In the genomic region with DNA sequence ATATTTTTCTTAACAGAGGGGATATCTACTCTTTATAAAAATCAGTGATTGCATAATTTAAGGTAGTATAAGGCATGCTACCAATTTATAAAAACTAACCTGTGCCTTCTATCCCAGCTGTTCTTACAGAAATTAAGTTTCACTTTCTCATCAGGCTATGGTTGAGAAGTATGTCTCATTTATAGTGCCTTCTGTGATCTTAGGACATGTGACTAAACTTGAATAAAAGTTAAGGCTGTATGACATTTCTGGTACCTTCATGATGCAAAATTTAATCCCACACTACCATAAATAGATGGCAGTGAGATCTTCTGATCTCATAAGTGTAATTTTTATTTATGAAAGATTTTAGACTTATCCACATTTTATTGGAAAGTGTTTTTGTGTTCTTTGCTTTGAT, we compare ENCODE assay signal across 9 cellular contexts. TPM values are rescaled to one million over a fixed set of nuclear protein-coding genes. Genes with fewer than 3 reads are reported as not detected.
DNase-seq lines count a peak whose midpoint lies in the region; ATAC-seq lines count a peak whose summit lies in the region.
"Had no signal": no experiment of that assay in that cellular context is flagged by ENCODE, and none has a peak within 500 bp of the region (broad histone marks: within the 10 kb centered on the region; RNA-seq: fewer than 3 reads in every experiment).

No MANE protein-coding gene starts in this region.

- H3K36me3 ChIP-seq in GM23248 (ENCODE audit: low read depth): peaks cover 52% of the 10 kb centered on the region
- H3K36me3 ChIP-seq in naive thymus-derived CD4-positive, alpha-beta T cell (ENCODE audit: control insufficient read depth in 2 of 3, insufficient read depth in 3 of 3, low read length in 3 of 3): no peaks in the 10 kb centered on the region

- H3K4me3 ChIP-seq in GM23248: peak overlapping the region; percentile 39
- H3K4me3 ChIP-seq in naive thymus-derived CD4-positive, alpha-beta T cell (ENCODE audit: low read length): no peak overlapping the region
- H3K4me3 ChIP-seq: lung had no signal

- H3K9ac ChIP-seq in GM23248: peak overlapping the region; percentile 98

- ATAC-seq in GM18867 (IDR thresholded peaks at IDR 0.05; ENCODE audit: unreplicated experiment) (peak; percentile 32), HG03442 (IDR thresholded peaks at IDR 0.05; ENCODE audit: unreplicated experiment) (no peak), HG03520 (IDR thresholded peaks at IDR 0.05; ENCODE audit: unreplicated experiment) (no peak), GM21825 (IDR thresholded peaks at IDR 0.05; ENCODE audit: unreplicated experiment) (no peak)
- ATAC-seq in naive thymus-derived CD4-positive, alpha-beta T cell: peak; percentile 64

- peaks cover 100% of the 10 kb centered on the region for H3K79me2 ChIP-seq in GM23248 (ENCODE audit: insufficient read depth)

- no peaks in the 10 kb centered on the region for H3K27me3 ChIP-seq in GM23248 (replicated peaks; ENCODE audit: insufficient read depth)
- H3K27me3 ChIP-seq in naive thymus-derived CD4-positive, alpha-beta T cell (ENCODE audit: control insufficient read depth in 2 of 2, insufficient read depth in 2 of 2, low read length in 2 of 2): no peaks in the 10 kb centered on the region

- H3K9me3 ChIP-seq in GM23248 (ENCODE audit: low read depth): no peaks in the 10 kb centered on the region
- H3K9me3 ChIP-seq in naive thymus-derived CD4-positive, alpha-beta T cell (ENCODE audit: control insufficient read depth in 2 of 3, low read length in 3 of 3): no peaks in the 10 kb centered on the region

- peak overlapping the region; percentile 42 for H3K4me3 Mint-ChIP-seq in T-helper 2 cell treated with Interferon-gamma antibody and Interleukin-4, amounts not matched to agents 5 μg/mL and 100 μg/mL, for 36 hours
- H3K4me3 Mint-ChIP-seq in naive thymus-derived CD4-positive, alpha-beta T cell: peak overlapping the region in 5 of 10 donors; percentile 9 to 73 (median 46)

- peaks cover 100% of the 10 kb centered on the region for H3K4me1 ChIP-seq in GM23248 (ENCODE audit: insufficient read depth)
- peaks cover 16 to 43% of the 10 kb centered on the region in 2 donors for H3K4me1 ChIP-seq in naive thymus-derived CD4-positive, alpha-beta T cell (ENCODE audit: control insufficient read depth in 2 of 2, insufficient read depth in 2 of 2, low read length in 2 of 2)

- no peaks in the 10 kb centered on the region for H3K9me2 ChIP-seq in GM23248 (ENCODE audit: insufficient read depth)

- H3K4me2 ChIP-seq in GM23248 (ENCODE audit: unreplicated experiment): peak overlapping the region; percentile 85

- peaks cover 55% of the 10 kb centered on the region for H3K36me3 Mint-ChIP-seq in T-helper 2 cell treated with Interferon-gamma antibody and Interleukin-4, amounts not matched to agents 5 μg/mL and 100 μg/mL, for 36 hours (ENCODE audit: low read depth)
- H3K36me3 Mint-ChIP-seq in naive thymus-derived CD4-positive, alpha-beta T cell: peaks cover 0 to 35% (median 0%) of the 10 kb centered on the region in 5 donors

- in situ Hi-C loops in GM23248 (cut with MboI): loop anchor here (10.0 kb wide), 1 partner anchor 398 kb away; no protein-coding TSS in a partner anchor

- peaks cover 64% of the 10 kb centered on the region for H3K4me1 Mint-ChIP-seq in T-helper 2 cell treated with Interferon-gamma antibody and Interleukin-4, amounts not matched to agents 5 μg/mL and 100 μg/mL, for 36 hours (ENCODE audit: low read depth)
- H3K4me1 Mint-ChIP-seq in naive thymus-derived CD4-positive, alpha-beta T cell: peaks cover 48 to 85% (median 82%) of the 10 kb centered on the region in 7 donors

- H3K9me3 Mint-ChIP-seq in T-helper 2 cell treated with Interferon-gamma antibody and Interleukin-4, amounts not matched to agents 5 μg/mL and 100 μg/mL, for 36 hours: no peaks in the 10 kb centered on the region
- H3K9me3 Mint-ChIP-seq in naive thymus-derived CD4-positive, alpha-beta T cell: peaks cover 0 to 2% (median 0%) of the 10 kb centered on the region in 11 donors

- H3K27ac Mint-ChIP-seq in T-helper 2 cell treated with Interferon-gamma antibody and Interleukin-4, amounts not matched to agents 5 μg/mL and 100 μg/mL, for 36 hours: peak overlapping the region; percentile 56
- peak overlapping the region in 1 of 9 donors; percentile 41 for H3K27ac Mint-ChIP-seq in naive thymus-derived CD4-positive, alpha-beta T cell

- intact Hi-C loops in naive thymus-derived CD4-positive, alpha-beta T cell (cut with micrococcal nuclease): loop anchor here in 1 of 2 donors (1.0 to 5.0 kb wide), 2 partner anchors 10 to 535 kb away; no protein-coding TSS in a partner anchor

- H3K27me3 Mint-ChIP-seq in T-helper 2 cell treated with Interferon-gamma antibody and Interleukin-4, amounts not matched to agents 5 μg/mL and 100 μg/mL, for 36 hours (ENCODE audit: low read depth): no peaks in the 10 kb centered on the region
- H3K27me3 Mint-ChIP-seq in naive thymus-derived CD4-positive, alpha-beta T cell: no peaks in the 10 kb centered on the region

- peak; percentile 44 for DNase-seq in GM23248
- DNase-seq in T-helper 2 cell treated with Interferon-gamma antibody and Interleukin-4, amounts not matched to agents 5 μg/mL and 100 μg/mL, for 36 hours (ENCODE audit: low spot score): no peak
- peak in 3 of 9 donors; percentile 13 to 34 (median 28) for DNase-seq in naive thymus-derived CD4-positive, alpha-beta T cell
- DNase-seq: activated CD4-positive, alpha-beta T cell treated with anti-CD3 and anti-CD28 coated beads for 1 hour had no signal

- peak overlapping the region; percentile 94 for H3K27ac ChIP-seq in GM23248
- H3K27ac ChIP-seq in naive thymus-derived CD4-positive, alpha-beta T cell (ENCODE audit: low read depth, low read length): no peak overlapping the region

- no peak overlapping the region for H2AFZ ChIP-seq in GM23248

- POLR2A ChIA-PET in naive thymus-derived CD4-positive, alpha-beta T cell (lab: Charles Lee): interaction anchor here (0.6 to 2.8 kb wide), 3 partner anchors 10 to 434 kb away, joined by 3 to 16 read pairs (median 5); a partner anchor contains a TSS

- peaks cover 33% of the 10 kb centered on the region for H4K20me1 ChIP-seq in GM23248 (ENCODE audit: insufficient read depth)

- CTCF ChIA-PET in naive thymus-derived CD4-positive, alpha-beta T cell (lab: Charles Lee): interaction anchor here (1.5 kb wide), 1 partner anchor 450 kb away, joined by 3 read pairs; no protein-coding TSS in a partner anchor

- peaks cover 95% of the 10 kb centered on the region for H3F3A ChIP-seq in GM23248 (ENCODE audit: insufficient read depth)

RNA-seq across cellular contexts. Expression of a gene that starts 12.6 kb away (rescaled TPM):
- 89.5 and 103 TPM in 2 replicates for total RNA-seq in GM23248 (2014; rRNA removed; shearing (Covaris generic))
- polyA plus RNA-seq in GM23248 (2016; fragmentation: Nextera tagmentation; extraction: Ambion mirVana): 35.1 and 39.7 TPM in 2 replicates
- 10 to 100 TPM; 59.2 to 66.6 (median 64.3) TPM for total RNA-seq in naive thymus-derived CD4-positive, alpha-beta T cell
- 1 to 10 TPM; 4.2 to 8.4 TPM for polyA plus RNA-seq in naive thymus-derived CD4-positive, alpha-beta T cell

Comparison
In these comparisons a context has a peak if more than half of its experiments do, and no peak if none do; other contexts are left out.
1. ATAC-seq: peak in GM18867 (single experiment) and naive thymus-derived CD4-positive, alpha-beta T cell (single experiment); none in HG03442 (single experiment), HG03520 (single experiment) and GM21825 (single experiment).